ENCODE assay signal across 8 cellular contexts in the genomic region with DNA sequence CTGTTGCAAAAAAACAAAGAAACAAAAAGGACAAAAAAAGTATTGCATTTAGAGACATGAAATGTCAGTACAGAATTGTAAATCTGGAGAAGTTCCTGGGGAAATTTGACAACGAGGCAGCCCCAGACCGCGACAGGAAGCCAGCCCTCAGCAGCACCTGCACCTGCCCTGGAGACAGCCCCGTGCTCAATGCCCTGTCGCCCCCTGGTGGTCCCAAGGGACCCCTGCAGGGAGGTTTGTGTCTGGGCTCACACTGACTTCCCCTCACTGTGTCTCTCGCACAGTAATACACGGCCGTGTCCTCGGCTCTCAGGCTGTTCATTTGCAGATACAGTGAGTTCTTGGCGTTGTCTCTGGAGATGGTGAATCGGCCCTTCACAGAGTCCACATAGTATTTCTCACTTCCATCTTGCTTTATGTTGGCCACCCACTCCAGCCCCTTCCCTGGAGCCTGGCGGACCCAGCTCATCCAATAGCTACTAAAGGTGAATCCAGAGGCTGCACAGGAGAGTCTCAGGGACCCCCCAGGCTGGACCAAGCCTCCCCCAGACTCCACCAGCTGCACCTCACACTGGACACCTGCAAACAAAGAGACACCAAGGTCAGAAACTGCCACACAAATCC.
A peak's percentile ranks its signal among the peaks of the same experiment; 100 is the strongest.
DNase-seq lines count a peak whose midpoint lies in the region; ATAC-seq and TF ChIP-seq lines count a peak whose summit lies in the region.
"Not testable (repeated sequence)": the region's sequence is repeated elsewhere in the genome, so short reads cannot be mapped to it uniquely, and the experiment has no call there.

No MANE protein-coding gene starts in this region.

- peak; percentile 71 for ATAC-seq in activated T-helper 17 cell treated with anti-CD3 and anti-CD28 coated beads, Interleukin-2, amount 50 U/mL, for 72 hours (replicated peaks)
- ATAC-seq in heart left ventricle = not testable (repeated sequence)
- ATAC-seq in stimulated activated naive B cell treated with anti-CD40 and anti-IgM and Interleukin-4, amounts not matched to agents 10 μg/mL and 1 μg/mL and 100 μg/mL, for 72 hours (replicated peaks) = peak; percentile 63 to 75

- intact Hi-C loops in heart left ventricle (cut with DNase I) = not testable (repeated sequence)

- H3K27ac Mint-ChIP-seq in activated T-helper 17 cell treated with anti-CD3 and anti-CD28 coated beads, Interleukin-2, amount 50 U/mL, for 72 hours = peak overlapping the region; percentile 17
- peak overlapping the region; percentile 59 for H3K27ac Mint-ChIP-seq in stimulated activated naive B cell treated with anti-CD40 and anti-IgM and Interleukin-4, amounts not matched to agents 10 μg/mL and 1 μg/mL and 100 μg/mL, for 72 hours

- not testable (repeated sequence) for H3K4me3 Mint-ChIP-seq in activated T-helper 17 cell treated with anti-CD3 and anti-CD28 coated beads, Interleukin-2, amount 50 U/mL, for 72 hours
- H3K4me3 Mint-ChIP-seq in stimulated activated naive B cell treated with anti-CD40 and anti-IgM and Interleukin-4, amounts not matched to agents 10 μg/mL and 1 μg/mL and 100 μg/mL, for 72 hours = peak overlapping the region; percentile 72 to 75

- not testable (repeated sequence) for H3K79me2 ChIP-seq in OCI-LY1 (ENCODE audit: insufficient read depth, low read length)

- H3K4me1 ChIP-seq in OCI-LY1 (ENCODE audit: insufficient read depth, low read length, severe bottlenecking); heart left ventricle: not testable (repeated sequence)

- H3K27me3 Mint-ChIP-seq in activated T-helper 17 cell treated with anti-CD3 and anti-CD28 coated beads, Interleukin-2, amount 50 U/mL, for 72 hours = peaks cover 28% of the 10 kb centered on the region
- not testable (repeated sequence) for H3K27me3 Mint-ChIP-seq in stimulated activated naive B cell treated with anti-CD40 and anti-IgM and Interleukin-4, amounts not matched to agents 10 μg/mL and 1 μg/mL and 100 μg/mL, for 72 hours

- H3F3A ChIP-seq in OCI-LY1 (ENCODE audit: insufficient read depth, low read length) = not testable (repeated sequence)

- H4K20me1 ChIP-seq in OCI-LY1 (ENCODE audit: insufficient read depth, low read length) = not testable (repeated sequence)

- H3K27me3 ChIP-seq in OCI-LY1 (ENCODE audit: insufficient read depth, low read length) = not testable (repeated sequence)
- peaks cover 0 to 61% (median 9%) of the 10 kb centered on the region in 9 donors for H3K27me3 ChIP-seq in heart left ventricle

- not testable (repeated sequence) for H2AFZ ChIP-seq in OCI-LY1 (ENCODE audit: low read length)

- not testable (repeated sequence) for H3K27ac ChIP-seq in OCI-LY1 (ENCODE audit: low read depth, low read length, poor library complexity, severe bottlenecking); heart left ventricle

- H3K9me2 ChIP-seq in OCI-LY1 (ENCODE audit: low read depth, low read length) = not testable (repeated sequence)

- WGBS in heart left ventricle, 4 donors = 40 to 52% (median 44%) methylated on average over 11 to 12 of the region's 12 CpGs

- H3K36me3 ChIP-seq in OCI-LY1 (ENCODE audit: insufficient read depth, low read length); heart left ventricle: not testable (repeated sequence)

- H3K9me3 Mint-ChIP-seq in activated T-helper 17 cell treated with anti-CD3 and anti-CD28 coated beads, Interleukin-2, amount 50 U/mL, for 72 hours; stimulated activated naive B cell treated with anti-CD40 and anti-IgM and Interleukin-4, amounts not matched to agents 10 μg/mL and 1 μg/mL and 100 μg/mL, for 72 hours: not testable (repeated sequence)

- H3K4me2 ChIP-seq in OCI-LY1 (ENCODE audit: low read length) = not testable (repeated sequence)

- H3K36me3 Mint-ChIP-seq in activated T-helper 17 cell treated with anti-CD3 and anti-CD28 coated beads, Interleukin-2, amount 50 U/mL, for 72 hours (ENCODE audit: low read depth); stimulated activated naive B cell treated with anti-CD40 and anti-IgM and Interleukin-4, amounts not matched to agents 10 μg/mL and 1 μg/mL and 100 μg/mL, for 72 hours: not testable (repeated sequence)

- DNase-seq in DMS53 (lab: John Stamatoyannopoulos, UW) = peak; percentile 45
- DNase-seq in KG1 (lab: John Stamatoyannopoulos, UW) = peak; percentile 71
- DNase-seq in activated CD4-positive, alpha-beta T cell treated with anti-CD3 and anti-CD28 coated beads for 1 hour = peak; percentile 76
- peak in 3 of 5 donors; percentile 20 to 71 (median 25) for DNase-seq in heart left ventricle
- DNase-seq in stimulated activated CD4-positive, alpha-beta T cell treated with anti-CD3 and anti-CD28 coated beads, Interleukin-15, amount 100 ng/mL, for 24 hours = peak; percentile 87
- peak; percentile 40 for DNase-seq in stimulated activated naive B cell treated with anti-CD40 and anti-IgM and Interleukin-4, amounts not matched to agents 10 μg/mL and 1 μg/mL and 100 μg/mL, for 72 hours

- TF ChIP-seq POLR2A in heart left ventricle (IDR thresholded peaks at IDR 0.05) = not testable (repeated sequence)

- TF ChIP-seq CTCF in OCI-LY1 (IDR thresholded peaks at IDR 0.05; ENCODE audit: low read length) (peak; percentile 43), heart left ventricle (IDR thresholded peaks at IDR 0.05) (peak in 6 of 12 donors; percentile 7 to 29 (median 14))

- H3K9me3 ChIP-seq in OCI-LY1 (ENCODE audit: low read length); heart left ventricle: not testable (repeated sequence)

- not testable (repeated sequence) for H3K4me1 Mint-ChIP-seq in activated T-helper 17 cell treated with anti-CD3 and anti-CD28 coated beads, Interleukin-2, amount 50 U/mL, for 72 hours
- H3K4me1 Mint-ChIP-seq in stimulated activated naive B cell treated with anti-CD40 and anti-IgM and Interleukin-4, amounts not matched to agents 10 μg/mL and 1 μg/mL and 100 μg/mL, for 72 hours = peaks cover 3 to 15% of the 10 kb centered on the region in 2 donors

- H3K4me3 ChIP-seq in OCI-LY1 (ENCODE audit: low read depth, low read length, poor library complexity, severe bottlenecking); heart left ventricle: not testable (repeated sequence)

- not testable (repeated sequence) for H3K9ac ChIP-seq in OCI-LY1 (ENCODE audit: low read length)

Comparison
In these comparisons a context has a peak if more than half of its experiments do, and no peak if none do; other contexts are left out.
1. DNase-seq: peak in every context shown above with its lines; median percentile 87 in stimulated activated CD4-positive, alpha-beta T cell treated with anti-CD3 and anti-CD28 coated beads, Interleukin-15, amount 100 ng/mL, for 24 hours; 76 in activated CD4-positive, alpha-beta T cell treated with anti-CD3 and anti-CD28 coated beads for 1 hour; 71 in KG1; 45 in DMS53; 40 in stimulated activated naive B cell treated with anti-CD40 and anti-IgM and Interleukin-4, amounts not matched to agents 10 μg/mL and 1 μg/mL and 100 μg/mL, for 72 hours; 25 in heart left ventricle.